ENCODE assay signal across 10 cellular contexts in genomic region chr1:231395996-231396385, GRCh38. TPM values are rescaled to one million over a fixed set of nuclear protein-coding genes. Genes with fewer than 3 reads are reported as not detected.
A peak's percentile ranks its signal among the peaks of the same experiment; 100 is the strongest.
DNase-seq lines count a peak whose midpoint lies in the region; ATAC-seq and TF ChIP-seq lines count a peak whose summit lies in the region.
"Had no signal": no experiment of that assay in that cellular context is flagged by ENCODE, and none has a peak within 500 bp of the region (broad histone marks: within the 10 kb centered on the region; RNA-seq: fewer than 3 reads in every experiment).

No MANE protein-coding gene starts in this region.

- peak overlapping the region; percentile 94 for H3K27ac ChIP-seq in GM23248
- peak overlapping the region in 3 of 4 donors; percentile 53 to 88 (median 74) for H3K27ac ChIP-seq in body of pancreas
- peak overlapping the region; percentile 17 to 81 for H3K27ac ChIP-seq in liver (ENCODE audit: low read depth in 1 of 2, low read length in 2 of 2)

- H3K9me3 ChIP-seq in GM23248 (ENCODE audit: low read depth) (no peaks in the 10 kb centered on the region), body of pancreas (no peaks in the 10 kb centered on the region), liver (ENCODE audit: control insufficient read depth in 4 of 4, low read length in 3 of 4) (no peaks in the 10 kb centered on the region), skeletal muscle satellite cell (replicated peaks; ENCODE audit: low read length) (no peaks in the 10 kb centered on the region)

- H3K79me2 ChIP-seq in GM23248 (ENCODE audit: insufficient read depth), result peaks cover 86% of the 10 kb centered on the region

- H3K4me2 ChIP-seq in GM23248 (ENCODE audit: unreplicated experiment), result peak overlapping the region; percentile 76
- H3K4me2 ChIP-seq in skeletal muscle satellite cell (ENCODE audit: low read length), result peak overlapping the region; percentile 77

- H3K4me1 ChIP-seq in GM23248 (ENCODE audit: insufficient read depth) (peaks cover 42% of the 10 kb centered on the region), body of pancreas (peaks cover 72% of the 10 kb centered on the region), liver (ENCODE audit: control insufficient read depth in 4 of 4, insufficient read depth in 4 of 4, low read length in 3 of 4) (peaks cover 12 to 24% (median 19%) of the 10 kb centered on the region in 4 donors), skeletal muscle satellite cell (ENCODE audit: control insufficient read depth, insufficient read depth, low read length) (peaks cover 20% of the 10 kb centered on the region)

- H3F3A ChIP-seq in GM23248 (ENCODE audit: insufficient read depth), result peaks cover 55% of the 10 kb centered on the region

- 54 to 56% methylated on average over 3 to 4 of the region's 4 CpGs for WGBS in GM23248 (ENCODE audit: low coverage in 1 of 2, low lambda C conversion rate in 2 of 2, missing lambda C conversion rate in 2 of 2), 2 experiments
- WGBS in body of pancreas, 2 donors, result 86 to 87% methylated on average over 4 of the region's 4 CpGs
- 91% methylated on average over 4 of the region's 4 CpGs for WGBS in liver

- H3K36me3 ChIP-seq in GM23248 (ENCODE audit: low read depth), result no peaks in the 10 kb centered on the region
- H3K36me3 ChIP-seq in body of pancreas (replicated peaks in 1 of 2; ENCODE audit: insufficient read depth in 1 of 2, low read depth in 2 of 2), result no peaks in the 10 kb centered on the region
- H3K36me3 ChIP-seq in liver (ENCODE audit: control insufficient read depth in 4 of 4, insufficient read depth in 3 of 4, low read depth in 1 of 4, low read length in 3 of 4), result no peaks in the 10 kb centered on the region
- no peaks in the 10 kb centered on the region for H3K36me3 ChIP-seq in skeletal muscle satellite cell (ENCODE audit: insufficient read depth, low read length)

- H3K4me3 ChIP-seq in GM23248 (peak overlapping the region; percentile 65; the same call in 1 of the 2 replicates), body of pancreas (no peak overlapping the region), liver (ENCODE audit: low read depth in 1 of 3, low read length in 3 of 3) (no peak overlapping the region), skeletal muscle satellite cell (ENCODE audit: low read length) (no peak overlapping the region)

- peak overlapping the region; percentile 74 for H3K9ac ChIP-seq in GM23248
- H3K9ac ChIP-seq in liver (ENCODE audit: low read depth in 1 of 2, low read length in 2 of 2), result no peak overlapping the region
- peak overlapping the region; percentile 78 for H3K9ac ChIP-seq in skeletal muscle satellite cell (ENCODE audit: low read depth, low read length)

- TF ChIP-seq RAD21 in liver (IDR thresholded peaks at IDR 0.05), result no peak

- in situ Hi-C loops in GM23248 (cut with MboI), result no loop called here

- H2AFZ ChIP-seq in GM23248, result no peak overlapping the region

- TF ChIP-seq POLR2A in body of pancreas (IDR thresholded peaks at IDR 0.05), result no peak

- no peak for TF ChIP-seq CTCF in body of pancreas (IDR thresholded peaks at IDR 0.05)
- TF ChIP-seq CTCF in liver (IDR thresholded peaks at IDR 0.05; ENCODE audit: low read depth, low read length, missing input control), result no peak

- H3K27me3 ChIP-seq in GM23248 (replicated peaks; ENCODE audit: insufficient read depth) (no peaks in the 10 kb centered on the region), body of pancreas (no peaks in the 10 kb centered on the region), liver (ENCODE audit: control insufficient read depth in 4 of 4, insufficient read depth in 4 of 4, low read length in 3 of 4) (no peaks in the 10 kb centered on the region), skeletal muscle satellite cell (ENCODE audit: control insufficient read depth, insufficient read depth, low read length) (no peaks in the 10 kb centered on the region)

- DNase-seq in GM23248 (no peak), body of pancreas (no peak), globus pallidus (ENCODE audit: low spot score) (no peak), hypothalamus (lab: John Stamatoyannopoulos, UW) (no peak)
- DNase-seq: erythroblast; naive thymus-derived CD4-positive, alpha-beta T cell had no signal

- peaks cover 7% of the 10 kb centered on the region; the same call in 1 of the 2 replicates for H3K9me2 ChIP-seq in GM23248 (ENCODE audit: insufficient read depth)

- H4K20me1 ChIP-seq in GM23248 (ENCODE audit: insufficient read depth), result no peaks in the 10 kb centered on the region; the same call in 1 of the 2 replicates

- intact Hi-C loops in body of pancreas (cut with DNase I), result no loop called here

- ATAC-seq in body of pancreas (no peak), GM21619 (IDR thresholded peaks at IDR 0.05; ENCODE audit: unreplicated experiment) (no peak), HG03521 (IDR thresholded peaks at IDR 0.05; ENCODE audit: unreplicated experiment) (no peak)
- ATAC-seq: naive thymus-derived CD4-positive, alpha-beta T cell had no signal

TF ChIP-seq in liver, 16 proteins besides CTCF, POLR2A, EP300 and RAD21:
- TF ChIP-seq GABPA (IDR thresholded peaks at IDR 0.05 in 1 of 2, conservative IDR thresholded peaks at IDR 0.05 in 1 of 2) (no peak), TAF1 (conservative IDR thresholded peaks at IDR 0.05) (no peak), EGR1 (IDR thresholded peaks at IDR 0.05; ENCODE audit: low read depth in 2 of 2) (no peak)
- TF ChIP-seq, protein P1, sequence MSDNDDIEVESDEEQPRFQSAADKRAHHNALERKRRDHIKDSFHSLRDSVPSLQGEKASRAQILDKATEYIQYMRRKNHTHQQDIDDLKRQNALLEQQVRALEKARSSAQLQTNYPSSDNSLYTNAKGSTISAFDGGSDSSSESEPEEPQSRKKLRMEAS (IDR thresholded peaks at IDR 0.05), result no peak

RNA-seq across cellular contexts. Expression of gene EGLN1, which starts 26.1 kb away (rescaled TPM):
- total RNA-seq in GM23248 (2014; rRNA removed; shearing (Covaris generic)), result 45.4 and 51.8 TPM in 2 replicates
- polyA plus RNA-seq in GM23248 (2016; fragmentation: Nextera tagmentation; extraction: Ambion mirVana) (17.6 and 17.7 TPM in 2 replicates), liver (10 to 100 TPM in 1 of 2 donors, 1 to 10 TPM in 1; 7.2 to 18.4 TPM)
- total RNA-seq in body of pancreas (10 to 100 TPM; 37.6 to 42.2 TPM), liver (10 to 100 TPM; 26.1 to 44.8 TPM)
- 50.7 and 62.3 TPM in 2 replicates for total RNA-seq in skeletal muscle satellite cell (2012; rRNA removed)

RNA-seq across cellular contexts. Expression of gene SPRTN, which starts 57.9 kb away (rescaled TPM):
- total RNA-seq in GM23248 (2014; rRNA removed; shearing (Covaris generic)), result 8.3 and 15.9 TPM in 2 replicates
- polyA plus RNA-seq in GM23248 (2016; fragmentation: Nextera tagmentation; extraction: Ambion mirVana) (9.3 and 10.4 TPM in 2 replicates), liver (1 to 10 TPM; 2.1 to 5.1 TPM)
- total RNA-seq in body of pancreas (10 to 100 TPM; 10.9 to 11.2 TPM), liver (1 to 10 TPM; 7.8 to 8.9 TPM)
- 8.3 and 15.0 TPM in 2 replicates for total RNA-seq in skeletal muscle satellite cell (2012; rRNA removed)

RNA-seq across cellular contexts. Expression of gene EXOC8, which starts 58.3 kb away (rescaled TPM):
- 12.4 and 14.6 TPM in 2 replicates for total RNA-seq in GM23248 (2014; rRNA removed; shearing (Covaris generic))
- 3.2 and 3.9 TPM in 2 replicates for polyA plus RNA-seq in GM23248 (2016; fragmentation: Nextera tagmentation; extraction: Ambion mirVana)
- total RNA-seq in body of pancreas, result 10 to 100 TPM; 10.6 to 12.9 TPM
- total RNA-seq in liver, result 10 to 100 TPM; 12.2 to 13.4 TPM
- 1 to 10 TPM; 1.6 to 2.8 TPM for polyA plus RNA-seq in liver
- 12.2 and 12.9 TPM in 2 replicates for total RNA-seq in skeletal muscle satellite cell (2012; rRNA removed)

Comparison
In these comparisons a context has a peak if more than half of its experiments do, and no peak if none do; other contexts are left out.
1. H3K9ac ChIP-seq: peak in GM23248 (single experiment) and skeletal muscle satellite cell (single experiment); none in liver (0 of 2).
2. Peak in every context shown above with its lines, with median percentiles within 50 percentile points of each other: H3K27ac ChIP-seq.